Comparison of ENCODE assay signal across 22 cellular contexts in genomic region chr2:176370423-176370822, GRCh38.
DNase-seq lines count a peak whose midpoint lies in the region; FAIRE-seq and TF ChIP-seq lines count a peak whose summit lies in the region.
"Had no signal": no experiment of that assay in that cellular context is flagged by ENCODE, and none has a peak within 500 bp of the region (broad histone marks: within the 10 kb centered on the region; RNA-seq: fewer than 3 reads in every experiment).

No MANE protein-coding gene starts in this region.

- WGBS in H1 (ENCODE audit: extremely low coverage in 1 of 2, insufficient coverage in 1 of 2, insufficient read length in 1 of 2, insufficient replicate concordance in 2 of 2, low coverage in 1 of 2, low lambda C conversion rate in 2 of 2, missing lambda C conversion rate in 1 of 2), 2 experiments, result 92% methylated on average over 11 of the region's 11 CpGs; no CpG with 5 or more reads in 1 of the 2 experiments

- no peak overlapping the region for H3K27ac ChIP-seq in H1 (ENCODE audit: low read depth, low read length)
- H3K27ac ChIP-seq: 22Rv1, C4-2B, HL-60, KMS-11 had no signal

- no peaks in the 10 kb centered on the region for H4K20me1 ChIP-seq in H1 (replicated peaks in 1 of 2; ENCODE audit: control insufficient read depth in 1 of 2, insufficient read depth in 2 of 2, low read length in 2 of 2)

- H3K4me2 ChIP-seq in H1 (ENCODE audit: insufficient read depth in 1 of 2, low read depth in 2 of 2, low read length in 2 of 2), result no peak overlapping the region
- H3K4me2 ChIP-seq: KMS-11 had no signal

- no peak overlapping the region for H2BK5ac ChIP-seq in H1 (ENCODE audit: low read depth, low read length)

- TF ChIP-seq CTCF in H1 (IDR thresholded peaks at IDR 0.05; ENCODE audit: control extremely low read depth in 1 of 3, insufficient read depth in 1 of 3, low read depth in 1 of 3, low read length in 3 of 3) (no peak), GM10266 (IDR thresholded peaks at IDR 0.05; ENCODE audit: control insufficient read depth, insufficient read depth, low read depth, missing control alignments) (no peak)

- no peak overlapping the region for H3K18ac ChIP-seq in H1 (ENCODE audit: extremely low read depth, low read length)

- no peak overlapping the region for H3K14ac ChIP-seq in H1 (ENCODE audit: insufficient read length)

- H3K27me3 ChIP-seq in H1 (replicated peaks in 1 of 4; ENCODE audit: control insufficient read depth in 3 of 4, extremely low read depth in 1 of 4, insufficient read depth in 3 of 4, low read length in 3 of 4), result no peaks in the 10 kb centered on the region

- no peak overlapping the region for H4K8ac ChIP-seq in H1 (ENCODE audit: extremely low read depth, insufficient read depth, low read length)

- FAIRE-seq in H1 (lab: Jason Lieb, UNC), result no peak
- FAIRE-seq: H54, RCC 7860 had no signal

- H3K9me3 ChIP-seq in H1 (ENCODE audit: insufficient read depth in 2 of 2, low read depth in 1 of 2, low read length in 1 of 2), result no peaks in the 10 kb centered on the region

- H2AFZ ChIP-seq in H1 (ENCODE audit: low read length), result no peak overlapping the region

- no peak for TF ChIP-seq POLR2A in H1 (IDR thresholded peaks at IDR 0.05; ENCODE audit: control extremely low read depth in 1 of 2, low read depth in 2 of 2, low read length in 2 of 2)

- H2BK15ac ChIP-seq in H1 (ENCODE audit: low read length), result no peak overlapping the region

- H3K9ac ChIP-seq in H1 (replicated peaks in 1 of 4; ENCODE audit: extremely low read depth in 1 of 4, low read depth in 3 of 4, low read length in 3 of 4), result no peak overlapping the region
- H3K9ac ChIP-seq: KMS-11 had no signal

- no peak overlapping the region for H2BK12ac ChIP-seq in H1 (ENCODE audit: low read depth, low read length)

- H3K4me3 ChIP-seq in H1 (ENCODE audit: extremely low read depth in 1 of 4, insufficient read depth in 2 of 4, low read depth in 3 of 4, low read length in 4 of 4), result no peak overlapping the region

- CTCF ChIA-PET in H1 (lab: Charles Lee; ENCODE audit: partially characterized antibody), result no interaction called here

- H3K36me3 ChIP-seq in H1 (ENCODE audit: control insufficient read depth in 2 of 4, insufficient read depth in 4 of 4, low read length in 3 of 4), result no peaks in the 10 kb centered on the region

- peak; percentile 27 to 43 for TF ChIP-seq RAD21 in H1 (IDR thresholded peaks at IDR 0.05 in 1 of 2, conservative IDR thresholded peaks at IDR 0.05 in 1 of 2; ENCODE audit: low read depth in 2 of 2, low read length in 2 of 2)

- H2BK20ac ChIP-seq in H1 (ENCODE audit: low read length), result no peak overlapping the region

- H3K23ac ChIP-seq in H1 (ENCODE audit: insufficient read length), result no peak overlapping the region

- no peak overlapping the region for H3K56ac ChIP-seq in H1 (replicated peaks; ENCODE audit: insufficient read length, low read depth, low read length)

- DNase-seq in NCI-H2227 (lab: John Stamatoyannopoulos, UW; ENCODE audit: unreplicated experiment), result peak; percentile 20
- no peak for DNase-seq in NCI-H2227 treated with DMSO at 0.1 percent for 48 hours (lab: John Stamatoyannopoulos, UW)
- peak; percentile 76 for DNase-seq in NCI-H2171 (lab: John Stamatoyannopoulos, UW)
- no peak for DNase-seq in H1 (ENCODE audit: low read depth in 1 of 2, low spot score in 2 of 2)
- peak; percentile 16 for DNase-seq in renal cortical epithelial cell (ENCODE audit: low read depth)
- no peak for DNase-seq in GM10266 (ENCODE audit: extremely low spot score)
- no peak for DNase-seq in G401 (ENCODE audit: low spot score)
- DNase-seq in LoVo (ENCODE audit: low spot score), result no peak
- DNase-seq: Calu3; CD8-positive, alpha-beta memory T cell; EL; HFFc6; MV-4-11; NCI-H1105 treated with DMSO at 0.1 percent for 48 hours; NCI-H1930; NCI-H446 had no signal

- H4K91ac ChIP-seq in H1 (replicated peaks; ENCODE audit: insufficient read length, low read length), result no peak overlapping the region

- no peaks in the 10 kb centered on the region for H3K4me1 ChIP-seq in H1 (replicated peaks in 1 of 4; ENCODE audit: control insufficient read depth in 3 of 4, insufficient read depth in 4 of 4, low read length in 3 of 4)

- in situ Hi-C loops in G401 (cut with HindIII; ENCODE audit: low sequenced_read_pairs), result no loop called here

- no peaks in the 10 kb centered on the region for H3K79me2 ChIP-seq in H1 (ENCODE audit: control insufficient read depth in 1 of 2, insufficient read depth in 2 of 2, low read length in 2 of 2)

- POLR2A ChIA-PET in H1 (lab: Charles Lee; ENCODE audit: partially characterized antibody), result no interaction called here

- no peak for TF ChIP-seq EP300 in H1 (IDR thresholded peaks at IDR 0.05; ENCODE audit: borderline replicate concordance in 1 of 2, low read depth in 2 of 2, low read length in 2 of 2)

- H3K79me1 ChIP-seq in H1 (ENCODE audit: low read depth, low read length), result no peaks in the 10 kb centered on the region

- H3K4ac ChIP-seq in H1 (replicated peaks; ENCODE audit: insufficient read length, low read depth, low read length), result no peak overlapping the region

- no peak overlapping the region for H2AK5ac ChIP-seq in H1 (ENCODE audit: low read depth, low read length)

- H2BK120ac ChIP-seq in H1 (replicated peaks; ENCODE audit: low read depth, low read length), result no peak overlapping the region

- H4K5ac ChIP-seq in H1 (ENCODE audit: insufficient read length, low read depth, low read length), result no peak overlapping the region

- H3K23me2 ChIP-seq in H1 (ENCODE audit: low read depth, low read length), result no peaks in the 10 kb centered on the region

TF ChIP-seq in H1, 55 proteins besides CTCF, POLR2A, EP300 and RAD21:
- TF ChIP-seq CTBP2 (IDR thresholded peaks at IDR 0.05; ENCODE audit: borderline replicate concordance, insufficient read depth, insufficient read length, low read length) (no peak), CHD1 (IDR thresholded peaks at IDR 0.05; ENCODE audit: low read depth, low read length) (no peak), SIRT6 (IDR thresholded peaks at IDR 0.05; ENCODE audit: low read length) (no peak), HDAC2 (IDR thresholded peaks at IDR 0.05; ENCODE audit: borderline replicate concordance in 1 of 2, low read depth in 2 of 2, low read length in 2 of 2) (no peak), BACH1 (IDR thresholded peaks at IDR 0.05; ENCODE audit: low read length) (no peak), HDAC6 (IDR thresholded peaks at IDR 0.05; ENCODE audit: low read depth, low read length) (no peak), JUND (IDR thresholded peaks at IDR 0.05; ENCODE audit: low read length) (no peak), NRF1 (IDR thresholded peaks at IDR 0.05; ENCODE audit: low read depth, low read length) (no peak), PHF8 (conservative IDR thresholded peaks at IDR 0.05; ENCODE audit: low read depth, low read length) (no peak), TAF7 (optimal IDR thresholded peaks at IDR 0.05; ENCODE audit: borderline replicate concordance, low read depth, low read length) (no peak), POLR2AphosphoS5 (IDR thresholded peaks at IDR 0.05; ENCODE audit: low read depth, low read length) (no peak), SP1 (IDR thresholded peaks at IDR 0.05; ENCODE audit: low read depth, low read length) (no peak), SIN3A (conservative IDR thresholded peaks at IDR 0.05 in 1 of 2, IDR thresholded peaks at IDR 0.05 in 1 of 2; ENCODE audit: low read depth in 1 of 2, low read length in 2 of 2) (no peak), ATF2 (IDR thresholded peaks at IDR 0.05; ENCODE audit: low read length) (no peak), CBX5 (IDR thresholded peaks at IDR 0.05; ENCODE audit: low read depth, low read length) (no peak), SIX5 (IDR thresholded peaks at IDR 0.05; ENCODE audit: low read depth, low read length) (no peak), BRCA1 (IDR thresholded peaks at IDR 0.05; ENCODE audit: low read depth, low read length) (no peak), NANOG (IDR thresholded peaks at IDR 0.05; ENCODE audit: insufficient read depth, low read depth, low read length, poor library complexity, severe bottlenecking) (no peak)

Comparison
In these comparisons a context has a peak if more than half of its experiments do, and no peak if none do; other contexts are left out.
1. DNase-seq: peak in NCI-H2227 (single experiment), NCI-H2171 (single experiment) and renal cortical epithelial cell (single experiment); none in NCI-H2227 treated with DMSO at 0.1 percent for 48 hours (single experiment), H1 (0 of 2), GM10266 (single experiment), G401 (single experiment) and LoVo (single experiment).